ENCODE assay signal across 5 cellular contexts in genomic region chr10:47975409-47975808, GRCh38. TPM values are rescaled to one million over a fixed set of nuclear protein-coding genes. Genes with fewer than 3 reads are reported as not detected.
"Had no signal": no experiment of that assay in that cellular context is flagged by ENCODE, and none has a peak within 500 bp of the region (broad histone marks: within the 10 kb centered on the region; RNA-seq: fewer than 3 reads in every experiment).

No MANE protein-coding gene starts in this region.

RNA-seq across cellular contexts. Expression of gene FAM25C, which starts 24.2 kb away (rescaled TPM):
- polyA plus RNA-seq: hepatocyte; immature natural killer cell; liver; lung; naive thymus-derived CD4-positive, alpha-beta T cell had no signal

RNA-seq across cellular contexts. Expression of gene NPY4R2, which starts 56.9 kb away (rescaled TPM):
- polyA plus RNA-seq: hepatocyte; immature natural killer cell; liver; naive thymus-derived CD4-positive, alpha-beta T cell had no signal
